1 cellular context compared by ENCODE assay signal in genomic region chr1:216420746-216421145, GRCh38.
TF ChIP-seq lines count a peak whose summit lies in the region.

No MANE protein-coding gene starts in this region.

TF ChIP-seq in HepG2, 621 proteins besides CTCF, POLR2A, EP300 and RAD21 (continued from another document):
- TF ChIP-seq, protein P1, sequence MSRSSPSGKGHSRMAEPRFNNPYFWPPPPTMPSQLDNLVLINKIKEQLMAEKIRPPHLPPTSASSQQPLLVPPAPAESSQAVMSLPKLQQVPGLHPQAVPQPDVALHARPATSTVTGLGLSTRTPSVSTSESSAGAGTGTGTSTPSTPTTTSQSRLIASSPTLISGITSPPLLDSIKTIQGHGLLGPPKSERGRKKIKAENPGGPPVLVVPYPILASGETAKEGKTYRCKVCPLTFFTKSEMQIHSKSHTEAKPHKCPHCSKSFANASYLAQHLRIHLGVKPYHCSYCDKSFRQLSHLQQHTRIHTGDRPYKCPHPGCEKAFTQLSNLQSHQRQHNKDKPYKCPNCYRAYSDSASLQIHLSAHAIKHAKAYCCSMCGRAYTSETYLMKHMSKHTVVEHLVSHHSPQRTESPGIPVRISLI (CRISPR knock-in tag; IDR thresholded peaks at IDR 0.05; ENCODE audit: borderline replicate concordance) = no peak
- TF ChIP-seq TMF1 (CRISPR knock-in tag; IDR thresholded peaks at IDR 0.05; ENCODE audit: low read depth) (no peak), ZKSCAN1 (IDR thresholded peaks at IDR 0.05; ENCODE audit: low read length) (no peak), ZBTB44 (CRISPR knock-in tag; IDR thresholded peaks at IDR 0.05) (no peak), ZNF589 (CRISPR knock-in tag; conservative IDR thresholded peaks at IDR 0.05) (no peak), ZNF484 (CRISPR knock-in tag; IDR thresholded peaks at IDR 0.05; ENCODE audit: borderline replicate concordance, low read depth) (no peak), GPBP1L1 (CRISPR knock-in tag; IDR thresholded peaks at IDR 0.05) (no peak), GMEB1 (CRISPR knock-in tag; IDR thresholded peaks at IDR 0.05; ENCODE audit: borderline replicate concordance) (no peak), ZFY (CRISPR knock-in tag; IDR thresholded peaks at IDR 0.05) (no peak), RORA (CRISPR knock-in tag; IDR thresholded peaks at IDR 0.05) (no peak), ZNF317 (CRISPR knock-in tag; IDR thresholded peaks at IDR 0.05) (no peak), SALL1 (CRISPR knock-in tag; IDR thresholded peaks at IDR 0.05) (no peak), NPAS2 (CRISPR knock-in tag; IDR thresholded peaks at IDR 0.05; ENCODE audit: borderline replicate concordance) (no peak), MED13 (CRISPR knock-in tag; IDR thresholded peaks at IDR 0.05) (no peak)
